Comparison of ENCODE assay signal across 7 cellular contexts in genomic region chr13:33541962-33542308, GRCh38.
DNase-seq lines count a peak whose midpoint lies in the region; ATAC-seq lines count a peak whose summit lies in the region.

No MANE protein-coding gene starts in this region.

- peak overlapping the region; percentile 98 to 100 for H3K27ac Mint-ChIP-seq in activated naive CD4-positive, alpha-beta T cell treated with anti-CD3 and anti-CD28 coated beads, Interleukin-2, amount 50 U/mL, for 72 hours

- H3K9me3 Mint-ChIP-seq in activated naive CD4-positive, alpha-beta T cell treated with anti-CD3 and anti-CD28 coated beads, Interleukin-2, amount 50 U/mL, for 72 hours: peaks cover 6 to 17% of the 10 kb centered on the region in 2 donors

- peaks cover 12 to 17% of the 10 kb centered on the region in 2 donors for H3K36me3 Mint-ChIP-seq in activated naive CD4-positive, alpha-beta T cell treated with anti-CD3 and anti-CD28 coated beads, Interleukin-2, amount 50 U/mL, for 72 hours

- H3K9me3 ChIP-seq in iPS-20b (ENCODE audit: insufficient read depth, low read depth, low read length) (no peaks in the 10 kb centered on the region), subcutaneous abdominal adipose tissue (ENCODE audit: control insufficient read depth in 5 of 5, low read length in 5 of 5) (no peaks in the 10 kb centered on the region)

- H3K27ac ChIP-seq in iPS-20b (ENCODE audit: low read length) (peak overlapping the region; percentile 98), subcutaneous abdominal adipose tissue (ENCODE audit: low read depth, low read length) (peak overlapping the region; percentile 99)

- H3K4me1 ChIP-seq in iPS-20b (ENCODE audit: insufficient read depth, low read length): peaks cover 23% of the 10 kb centered on the region
- peaks cover 1 to 32% (median 24%) of the 10 kb centered on the region in 5 donors for H3K4me1 ChIP-seq in subcutaneous abdominal adipose tissue (ENCODE audit: control insufficient read depth in 5 of 5, insufficient read depth in 5 of 5, low read length in 5 of 5)

- no peak for DNase-seq in activated naive CD4-positive, alpha-beta T cell treated with anti-CD3 and anti-CD28 coated beads, Interleukin-2, amount 50 U/mL, for 72 hours (ENCODE audit: low spot score in 2 of 2)
- no peak for DNase-seq in AG20443 (ENCODE audit: low spot score)
- DNase-seq in activated CD4-positive, alpha-beta T cell treated with anti-CD3 and anti-CD28 coated beads for 1 hour: no peak

- H3K9ac ChIP-seq in iPS-20b (ENCODE audit: low read depth, low read length) (peak overlapping the region; percentile 100), subcutaneous abdominal adipose tissue (ENCODE audit: low read length in 5 of 5) (peak overlapping the region; percentile 84 to 97 (median 90))

- H3K4me3 ChIP-seq in iPS-20b (ENCODE audit: low read length): peak overlapping the region; percentile 94
- H3K4me3 ChIP-seq in subcutaneous abdominal adipose tissue (ENCODE audit: low read depth in 1 of 5, low read length in 5 of 5): peak overlapping the region; percentile 62 to 78 (median 67)

- H3K36me3 ChIP-seq in iPS-20b (ENCODE audit: insufficient read depth, low read depth, low read length) (no peaks in the 10 kb centered on the region), subcutaneous abdominal adipose tissue (ENCODE audit: control insufficient read depth in 5 of 5, insufficient read depth in 5 of 5, low read length in 5 of 5) (no peaks in the 10 kb centered on the region)

- H3K27me3 ChIP-seq in iPS-20b (ENCODE audit: insufficient read depth, low read length): no peaks in the 10 kb centered on the region
- no peaks in the 10 kb centered on the region for H3K27me3 ChIP-seq in subcutaneous abdominal adipose tissue (ENCODE audit: control insufficient read depth in 5 of 5, insufficient read depth in 4 of 5, low read length in 5 of 5)

- ATAC-seq in HG03097 (IDR thresholded peaks at IDR 0.05; ENCODE audit: low FRiP score, unreplicated experiment) (peak; percentile 7), HG02642 (IDR thresholded peaks at IDR 0.05; ENCODE audit: poor library complexity, unreplicated experiment) (no peak)
- ATAC-seq in activated naive CD4-positive, alpha-beta T cell treated with anti-CD3 and anti-CD28 coated beads, Interleukin-2, amount 50 U/mL, for 72 hours: no peak
